8 cellular contexts compared by ENCODE assay signal in genomic region chr18:3261393-3262233, GRCh38. TPM values are rescaled to one million over a fixed set of nuclear protein-coding genes. Genes with fewer than 3 reads are reported as not detected.
DNase-seq lines count a peak whose midpoint lies in the region; ATAC-seq and TF ChIP-seq lines count a peak whose summit lies in the region.

Gene MYL12B, plus strand, starts transcription at chr18:3262133. Its CDS starts 10,766 bp downstream, at chr18:3272899.

- no peaks in the 10 kb centered on the region for H3K9me3 Mint-ChIP-seq in neural crest cell

- DNase-seq in DMS53 treated with DMSO at 0.1 percent for 48 hours (lab: John Stamatoyannopoulos, UW; ENCODE audit: unreplicated experiment) (peak; percentile 80), RWPE2 (ENCODE audit: low spot score) (peak; percentile 81), fibroblast of villous mesenchyme (ENCODE audit: low read depth) (peak; percentile 76), neural crest cell (ENCODE audit: low read depth, low spot score) (peak; percentile 66)
- DNase-seq in activated effector memory CD4-positive, alpha-beta T cell treated with Interleukin-2 at 50 U/mL for 16 hours = peak; percentile 75

- H3K4me1 ChIP-seq in HUES6 (ENCODE audit: control insufficient read depth, insufficient read depth, low read length) (peaks cover 23% of the 10 kb centered on the region), RWPE2 (ENCODE audit: insufficient read depth, poor library complexity, severe bottlenecking) (peaks cover 35% of the 10 kb centered on the region), subcutaneous abdominal adipose tissue (ENCODE audit: control insufficient read depth in 5 of 5, insufficient read depth in 5 of 5, low read length in 5 of 5) (peaks cover 0 to 58% (median 56%) of the 10 kb centered on the region in 5 donors)

- peak within 1 kb of the TSS; percentile 100 for H3K27ac ChIP-seq in HUES6 (ENCODE audit: low read depth, low read length)
- H3K27ac ChIP-seq in RWPE2 (ENCODE audit: poor library complexity, severe bottlenecking) = peak within 1 kb of the TSS; percentile 93
- H3K27ac ChIP-seq in subcutaneous abdominal adipose tissue (ENCODE audit: low read depth, low read length) = peak within 1 kb of the TSS; percentile 98

- H3K4me3 ChIP-seq in HUES6 (ENCODE audit: low read depth, low read length) (peak within 1 kb of the TSS; percentile 97), RWPE2 (ENCODE audit: severe bottlenecking) (peak within 1 kb of the TSS; percentile 75), fibroblast of villous mesenchyme (ENCODE audit: low read depth, low read length) (peak within 1 kb of the TSS; percentile 93), subcutaneous abdominal adipose tissue (ENCODE audit: low read depth in 1 of 5, low read length in 5 of 5) (peak within 1 kb of the TSS; percentile 73 to 99 (median 96))

- H3K36me3 ChIP-seq in HUES6 (ENCODE audit: control insufficient read depth, insufficient read depth, low read length) (peaks cover 24% of the 10 kb centered on the region), RWPE2 (ENCODE audit: low read depth) (peaks cover 33% of the 10 kb centered on the region), subcutaneous abdominal adipose tissue (ENCODE audit: control insufficient read depth in 5 of 5, insufficient read depth in 5 of 5, low read length in 5 of 5) (peaks cover 10 to 23% (median 20%) of the 10 kb centered on the region in 5 donors)

- H3K4me1 Mint-ChIP-seq in neural crest cell = peaks cover 36% of the 10 kb centered on the region

- H3K36me3 Mint-ChIP-seq in neural crest cell (ENCODE audit: low read depth) = no peaks in the 10 kb centered on the region

- H3K4me3 Mint-ChIP-seq in neural crest cell = peak within 1 kb of the TSS; percentile 95

- no peaks in the 10 kb centered on the region for H3K27me3 Mint-ChIP-seq in neural crest cell (ENCODE audit: low read depth)

- H3K27me3 ChIP-seq in HUES6 (ENCODE audit: control insufficient read depth, insufficient read depth, low read length) (no peaks in the 10 kb centered on the region), RWPE2 (ENCODE audit: insufficient read depth, poor library complexity, severe bottlenecking) (no peaks in the 10 kb centered on the region), subcutaneous abdominal adipose tissue (ENCODE audit: control insufficient read depth in 5 of 5, insufficient read depth in 4 of 5, low read length in 5 of 5) (no peaks in the 10 kb centered on the region)

- H3K9me3 ChIP-seq in HUES6 (ENCODE audit: control insufficient read depth, insufficient read depth, low read depth, low read length) (no peaks in the 10 kb centered on the region), RWPE2 (ENCODE audit: severe bottlenecking) (no peaks in the 10 kb centered on the region), subcutaneous abdominal adipose tissue (ENCODE audit: control insufficient read depth in 5 of 5, low read length in 5 of 5) (no peaks in the 10 kb centered on the region)

- peak within 1 kb of the TSS; percentile 98 for H3K27ac Mint-ChIP-seq in neural crest cell (ENCODE audit: unreplicated experiment)

- TF ChIP-seq CTCF in RWPE2 (IDR thresholded peaks at IDR 0.05; ENCODE audit: poor library complexity, severe bottlenecking) (no peak), fibroblast of villous mesenchyme (IDR thresholded peaks at IDR 0.05; ENCODE audit: insufficient read depth, low read depth, low read length) (no peak), neural crest cell (conservative IDR thresholded peaks at IDR 0.05) (no peak)

- peak; percentile 80 for ATAC-seq in GM21423 (IDR thresholded peaks at IDR 0.05; ENCODE audit: unreplicated experiment)
- peak; percentile 70 for ATAC-seq in RWPE2 (ENCODE audit: low read depth)

- H3K9ac ChIP-seq in HUES6 (ENCODE audit: low read length) (peak within 1 kb of the TSS; percentile 100), subcutaneous abdominal adipose tissue (ENCODE audit: low read length in 5 of 5) (peak within 1 kb of the TSS; percentile 88 to 96 (median 95))

RNA-seq across cellular contexts. Expression of gene MYL12B, which starts in this region (rescaled TPM):
- total RNA-seq in fibroblast of villous mesenchyme (330 and 426 TPM in 2 replicates), neural crest cell (89.6 and 95.1 TPM in 2 replicates)

Comparison
In these comparisons a context has a peak if more than half of its experiments do, and no peak if none do; other contexts are left out.
1. Peak in every context shown above with its lines: DNase-seq, ATAC-seq, H3K4me3 ChIP-seq and H3K27ac ChIP-seq.